8 cellular contexts compared by ENCODE assay signal in genomic region chr7:134126937-134127848, GRCh38. TPM values are rescaled to one million over a fixed set of nuclear protein-coding genes. Genes with fewer than 3 reads are reported as not detected.
A peak's percentile ranks its signal among the peaks of the same experiment; 100 is the strongest.
DNase-seq lines count a peak whose midpoint lies in the region; ATAC-seq, FAIRE-seq and TF ChIP-seq lines count a peak whose summit lies in the region.

TSS of gene LRGUK (plus strand) at chr7:134127340. CDS start at chr7:134127368, 28 bp downstream.

- POLR2A ChIA-PET in RWPE1 (lab: Yijun Ruan, JAX; ENCODE audit: low non-redundant PET): no interaction called here

- DNase-seq in EH (ENCODE audit: low read depth) (peak; percentile 83), H54 (ENCODE audit: insufficient read length, low spot score) (peak; percentile 88), LNCaP clone FGC (ENCODE audit: low read depth) (peak; percentile 32), RWPE1 (ENCODE audit: low spot score) (peak; percentile 75), fibroblast of villous mesenchyme (ENCODE audit: low read depth) (peak; percentile 76)
- peak; percentile 50 for DNase-seq in activated T-helper 9 cell treated with anti-CD3 and anti-CD28 coated beads, Interleukin-2, amount 50 U/mL, for 16 hours (ENCODE audit: low read depth)
- peak; percentile 75 for DNase-seq in stimulated activated naive B cell treated with anti-CD40 and anti-IgM and Interleukin-4, amounts not matched to agents 10 μg/mL and 1 μg/mL and 100 μg/mL, for 72 hours

- no peak for TF ChIP-seq POLR2A in H54 (IDR thresholded peaks at IDR 0.05; ENCODE audit: low read depth, low read length)

- TF ChIP-seq CTCF in LNCaP clone FGC (IDR thresholded peaks at IDR 0.05; ENCODE audit: control insufficient read depth, extremely low read depth, insufficient read depth): no peak
- no peak for TF ChIP-seq CTCF in RWPE1 (conservative IDR thresholded peaks at IDR 0.05; ENCODE audit: low read depth)
- no peak for TF ChIP-seq CTCF in fibroblast of villous mesenchyme (IDR thresholded peaks at IDR 0.05; ENCODE audit: insufficient read depth, low read depth, low read length)
- no peak for TF ChIP-seq CTCF in nephron (IDR thresholded peaks at IDR 0.05; ENCODE audit: unreplicated experiment in 3 of 3)

- no peak within 1 kb of the TSS for H3K27ac ChIP-seq in RWPE1

- H3K4me3 ChIP-seq in LNCaP clone FGC (ENCODE audit: low read depth, low read length) (peak within 1 kb of the TSS; percentile 58), fibroblast of villous mesenchyme (ENCODE audit: low read depth, low read length) (peak within 1 kb of the TSS; percentile 64)

- CTCF ChIA-PET in RWPE1 (lab: Yijun Ruan, JAX): interaction anchor here (0.6 kb wide), 1 partner anchor 41 kb away, joined by 3 read pairs; no protein-coding TSS in a partner anchor

- peak; percentile 100 for ATAC-seq in stimulated activated naive B cell treated with anti-CD40 and anti-IgM and Interleukin-4, amounts not matched to agents 10 μg/mL and 1 μg/mL and 100 μg/mL, for 72 hours (replicated peaks)

- H3K4me1 Mint-ChIP-seq in nephron: no peaks in the 10 kb centered on the region
- H3K4me1 Mint-ChIP-seq in stimulated activated naive B cell treated with anti-CD40 and anti-IgM and Interleukin-4, amounts not matched to agents 10 μg/mL and 1 μg/mL and 100 μg/mL, for 72 hours: peaks cover 5 to 14% of the 10 kb centered on the region in 2 donors

- no peaks in the 10 kb centered on the region for H3K36me3 Mint-ChIP-seq in nephron (ENCODE audit: low read depth)
- no peaks in the 10 kb centered on the region for H3K36me3 Mint-ChIP-seq in stimulated activated naive B cell treated with anti-CD40 and anti-IgM and Interleukin-4, amounts not matched to agents 10 μg/mL and 1 μg/mL and 100 μg/mL, for 72 hours

- peak; percentile 45 for FAIRE-seq in H54 (lab: Jason Lieb, UNC)

- H3K9me3 Mint-ChIP-seq in nephron: no peaks in the 10 kb centered on the region
- H3K9me3 Mint-ChIP-seq in stimulated activated naive B cell treated with anti-CD40 and anti-IgM and Interleukin-4, amounts not matched to agents 10 μg/mL and 1 μg/mL and 100 μg/mL, for 72 hours: no peaks in the 10 kb centered on the region

- peaks cover 23% of the 10 kb centered on the region for H3K27me3 Mint-ChIP-seq in nephron (ENCODE audit: low read depth)
- peaks cover 21 to 27% of the 10 kb centered on the region in 2 donors for H3K27me3 Mint-ChIP-seq in stimulated activated naive B cell treated with anti-CD40 and anti-IgM and Interleukin-4, amounts not matched to agents 10 μg/mL and 1 μg/mL and 100 μg/mL, for 72 hours

- H3K27ac Mint-ChIP-seq in nephron: no peak within 1 kb of the TSS
- H3K27ac Mint-ChIP-seq in stimulated activated naive B cell treated with anti-CD40 and anti-IgM and Interleukin-4, amounts not matched to agents 10 μg/mL and 1 μg/mL and 100 μg/mL, for 72 hours: no peak within 1 kb of the TSS

- H3K4me3 Mint-ChIP-seq in nephron: peak within 1 kb of the TSS; percentile 86 to 89 (median 88)
- peak within 1 kb of the TSS; percentile 81 to 86 for H3K4me3 Mint-ChIP-seq in stimulated activated naive B cell treated with anti-CD40 and anti-IgM and Interleukin-4, amounts not matched to agents 10 μg/mL and 1 μg/mL and 100 μg/mL, for 72 hours

RNA-seq across cellular contexts. Expression of gene LRGUK, which starts in this region (rescaled TPM):
- total RNA-seq in fibroblast of villous mesenchyme: 0.32 and 0.43 TPM in 2 replicates

Comparison
In these comparisons a context has a peak if more than half of its experiments do, and no peak if none do; other contexts are left out.
1. Peak in DNase-seq and H3K4me3 ChIP-seq in fibroblast of villous mesenchyme; RNA of the gene not detected or under 1 TPM.
2. DNase-seq: peak in every context shown above with its lines; median percentile 88 in H54; 83 in EH; 76 in fibroblast of villous mesenchyme; 75 in RWPE1; 75 in stimulated activated naive B cell treated with anti-CD40 and anti-IgM and Interleukin-4, amounts not matched to agents 10 μg/mL and 1 μg/mL and 100 μg/mL, for 72 hours; 50 in activated T-helper 9 cell treated with anti-CD3 and anti-CD28 coated beads, Interleukin-2, amount 50 U/mL, for 16 hours; 32 in LNCaP clone FGC.